In the genomic region with DNA sequence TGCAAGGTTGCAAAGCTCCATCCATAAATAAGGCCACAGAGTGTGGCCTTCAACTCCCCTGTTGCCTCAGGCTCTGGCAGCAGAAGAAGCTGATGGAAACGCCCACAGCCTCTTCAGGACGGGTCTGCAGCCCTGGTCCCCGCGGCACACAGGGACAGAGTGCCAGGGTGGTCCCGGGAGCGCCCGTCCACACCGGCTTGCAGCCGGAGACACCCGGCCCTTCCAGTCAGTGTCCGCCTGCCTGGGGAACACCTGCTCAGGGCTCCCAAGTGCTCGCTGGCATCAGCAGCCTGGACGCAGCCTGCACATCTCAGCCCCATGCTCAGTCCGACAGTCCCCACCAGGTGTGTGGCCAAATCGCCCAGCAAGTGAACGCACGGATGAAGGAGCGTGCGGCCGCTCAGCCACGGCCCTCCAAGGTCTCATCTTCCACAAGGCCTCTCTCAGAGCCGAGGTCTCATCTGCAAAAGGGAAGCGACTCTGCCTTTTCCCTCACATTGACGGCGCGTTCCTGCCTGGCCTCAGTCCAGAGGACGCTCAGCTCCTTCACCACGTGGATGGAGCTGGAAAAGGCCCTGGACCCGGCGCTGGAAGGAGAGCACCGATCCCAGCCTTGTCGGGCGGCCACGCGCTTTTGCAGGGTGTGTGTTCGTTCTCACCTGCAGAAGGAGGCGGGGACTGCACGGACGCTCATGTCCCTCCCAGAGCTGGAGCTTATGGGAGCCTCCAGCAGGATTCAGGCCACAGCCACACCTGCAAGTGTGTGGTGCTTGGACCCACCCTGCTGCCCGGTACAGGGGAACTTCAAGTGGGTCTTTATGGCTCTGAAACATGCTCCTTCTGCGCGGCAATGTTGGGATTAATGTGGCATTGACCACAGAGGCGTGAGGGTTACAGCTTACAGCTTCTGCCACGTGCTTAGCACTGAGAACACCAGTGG, we compare ENCODE assay signal across 23 cellular contexts.
DNase-seq lines count a peak whose midpoint lies in the region; ATAC-seq and TF ChIP-seq lines count a peak whose summit lies in the region.
"Had no signal": no experiment of that assay in that cellular context is flagged by ENCODE, and none has a peak within 500 bp of the region (broad histone marks: within the 10 kb centered on the region; RNA-seq: fewer than 3 reads in every experiment).

No MANE protein-coding gene starts in this region.

- H3K4me3 ChIP-seq in mammary epithelial cell (replicated peaks in 1 of 3; ENCODE audit: insufficient read depth in 1 of 3, low read depth in 2 of 3, low read length in 3 of 3) = no peak overlapping the region
- H3K4me3 ChIP-seq: thoracic aorta had no signal

- DNase-seq in activated gamma-delta T cell treated with Interleukin-2 at 50 U/mL for 16 hours = peak; percentile 1
- no peak for DNase-seq in activated gamma-delta T cell (lab: John Stamatoyannopoulos, UW)
- peak; percentile 83 for DNase-seq in chondrocyte (ENCODE audit: low spot score)
- peak; percentile 34 for DNase-seq in natural killer cell treated with Interleukin-12 subunit alpha and Interleukin-12 subunit beta and Interleukin-15 and Interleukin-18, amount 100 ng/mL, for 72 hours (ENCODE audit: low spot score)
- peak; percentile 56 for DNase-seq in type B pancreatic cell (ENCODE audit: extremely low spot score, unreplicated experiment)
- DNase-seq in mammary epithelial cell = no peak
- DNase-seq: ACHN; activated CD4-positive, alpha-beta T cell treated with anti-CD3 and anti-CD28 coated beads, Interleukin-2, amount 10 ng/mL, durations not matched to agents 7 days and 5 days; activated naive CD8-positive, alpha-beta T cell treated with anti-CD3 and anti-CD28 coated beads, Interleukin-2, amount 50 U/mL, for 24 hours; activated T-cell treated with anti-CD3 and anti-CD28 coated beads, Interleukin-2, amount 50 U/mL, for 4 hours; dermis blood vessel endothelial cell; DMS79 treated with DMSO at 0.1 percent for 48 hours; erythroblast; MV-4-11; NCI-H187 treated with DMSO at 0.1 percent for 48 hours; NCI-H345; small intestine; stimulated activated CD4-positive, alpha-beta T cell treated with anti-CD3 and anti-CD28 coated beads, Interleukin-4, amount 100 ng/mL, for 24 hours had no signal

- no peaks in the 10 kb centered on the region for H3K4me1 ChIP-seq in mammary epithelial cell (ENCODE audit: insufficient read depth, low read length)

- in situ Hi-C loops in mammary epithelial cell (cut with MboI; ENCODE audit: low sequenced_read_pairs in 2 of 2) = no loop called here

- no peak overlapping the region for H3K27ac ChIP-seq in mammary epithelial cell (ENCODE audit: insufficient read depth, low read depth, low read length)
- H3K27ac ChIP-seq: C4-2B, RWPE1, thoracic aorta had no signal

- H3K4me1 Mint-ChIP-seq in chondrocyte (ENCODE audit: low read depth) = no peaks in the 10 kb centered on the region
- H3K4me1 Mint-ChIP-seq in natural killer cell treated with Interleukin-12 subunit alpha and Interleukin-12 subunit beta and Interleukin-15 and Interleukin-18, amount 100 ng/mL, for 72 hours (ENCODE audit: low read depth in 2 of 2) = peaks cover 15 to 16% of the 10 kb centered on the region in 2 donors
- H3K4me1 Mint-ChIP-seq in type B pancreatic cell (ENCODE audit: unreplicated experiment) = peaks cover under 1% of the 10 kb centered on the region
- H3K4me1 Mint-ChIP-seq: activated CD4-positive, alpha-beta T cell treated with anti-CD3 and anti-CD28 coated beads, Interleukin-2, amount 10 ng/mL, durations not matched to agents 7 days and 5 days; activated naive CD8-positive, alpha-beta T cell treated with anti-CD3 and anti-CD28 coated beads, Interleukin-2, amount 50 U/mL, for 24 hours had no signal

- H3K79me2 ChIP-seq in mammary epithelial cell (ENCODE audit: insufficient read depth, low read length) = no peaks in the 10 kb centered on the region

- no TSS peak for BruUV-seq in mammary epithelial cell (replicated peaks; lab: Mats Ljungman, UMichigan)

- no peak overlapping the region for H2AFZ ChIP-seq in mammary epithelial cell (ENCODE audit: low read depth, low read length)

- no peak overlapping the region for H3K4me2 ChIP-seq in mammary epithelial cell (ENCODE audit: insufficient read depth, low read depth, low read length)

- H3K9ac ChIP-seq in mammary epithelial cell (ENCODE audit: insufficient read depth, low read length) = no peak overlapping the region

- intact Hi-C loops in mammary epithelial cell (cut with micrococcal nuclease) = no loop called here

- no peaks in the 10 kb centered on the region for H4K20me1 ChIP-seq in mammary epithelial cell (ENCODE audit: insufficient read depth, low read length)

- H3K27me3 Mint-ChIP-seq in chondrocyte (ENCODE audit: low read depth) (peaks cover 40% of the 10 kb centered on the region), type B pancreatic cell (peaks cover 13% of the 10 kb centered on the region)
- peaks cover 16 to 27% of the 10 kb centered on the region in 2 donors for H3K27me3 Mint-ChIP-seq in natural killer cell treated with Interleukin-12 subunit alpha and Interleukin-12 subunit beta and Interleukin-15 and Interleukin-18, amount 100 ng/mL, for 72 hours

- WGBS in mammary epithelial cell (ENCODE audit: low coverage, missing lambda C conversion rate) = 86% methylated on average over 33 of the region's 44 CpGs

- ATAC-seq in natural killer cell treated with Interleukin-12 subunit alpha and Interleukin-12 subunit beta and Interleukin-15 and Interleukin-18, amount 100 ng/mL, for 72 hours = no peak
- no peak for ATAC-seq in GM18517 (IDR thresholded peaks at IDR 0.05; ENCODE audit: unreplicated experiment)
- no peak for ATAC-seq in HG03135 (IDR thresholded peaks at IDR 0.05; ENCODE audit: unreplicated experiment)
- ATAC-seq: activated naive CD8-positive, alpha-beta T cell treated with anti-CD3 and anti-CD28 coated beads, Interleukin-2, amount 50 U/mL, for 24 hours; activated T-cell treated with anti-CD3 and anti-CD28 coated beads, Interleukin-2, amount 50 U/mL, for 4 hours had no signal

- H3K27me3 ChIP-seq in mammary epithelial cell (ENCODE audit: insufficient read depth, low read length) = no peaks in the 10 kb centered on the region

- H3K9me3 Mint-ChIP-seq in chondrocyte (ENCODE audit: low read depth) (peaks cover 4% of the 10 kb centered on the region), type B pancreatic cell (no peaks in the 10 kb centered on the region)
- no peaks in the 10 kb centered on the region for H3K9me3 Mint-ChIP-seq in natural killer cell treated with Interleukin-12 subunit alpha and Interleukin-12 subunit beta and Interleukin-15 and Interleukin-18, amount 100 ng/mL, for 72 hours
- H3K9me3 Mint-ChIP-seq: activated CD4-positive, alpha-beta T cell treated with anti-CD3 and anti-CD28 coated beads, Interleukin-2, amount 10 ng/mL, durations not matched to agents 7 days and 5 days; activated T-cell treated with anti-CD3 and anti-CD28 coated beads, Interleukin-2, amount 50 U/mL, for 4 hours had no signal

- CTCF ChIA-PET in mammary epithelial cell (lab: Charles Lee; ENCODE audit: low non-redundant PET) = no interaction called here

- dilution Hi-C loops in mammary epithelial cell (cut with HindIII; ENCODE audit: low sequenced_read_pairs) = loop anchor here (5.0 to 25.0 kb wide), 2 partner anchors 43 to 273 kb away; no protein-coding TSS in a partner anchor

- H3K4me3 Mint-ChIP-seq in chondrocyte (ENCODE audit: unreplicated experiment) (no peak overlapping the region), type B pancreatic cell (no peak overlapping the region)
- no peak overlapping the region for H3K4me3 Mint-ChIP-seq in natural killer cell treated with Interleukin-12 subunit alpha and Interleukin-12 subunit beta and Interleukin-15 and Interleukin-18, amount 100 ng/mL, for 72 hours
- H3K4me3 Mint-ChIP-seq: activated CD4-positive, alpha-beta T cell treated with anti-CD3 and anti-CD28 coated beads, Interleukin-2, amount 10 ng/mL, durations not matched to agents 7 days and 5 days; activated naive CD8-positive, alpha-beta T cell treated with anti-CD3 and anti-CD28 coated beads, Interleukin-2, amount 50 U/mL, for 24 hours; activated T-cell treated with anti-CD3 and anti-CD28 coated beads, Interleukin-2, amount 50 U/mL, for 4 hours had no signal

- TF ChIP-seq CTCF in chondrocyte (IDR thresholded peaks at IDR 0.05) (no peak), type B pancreatic cell (conservative IDR thresholded peaks at IDR 0.05) (no peak), mammary epithelial cell (conservative IDR thresholded peaks at IDR 0.05 in 1 of 2, IDR thresholded peaks at IDR 0.05 in 1 of 2; ENCODE audit: extremely low read depth in 1 of 2, insufficient read depth in 1 of 2, low read depth in 1 of 2, low read length in 2 of 2) (no peak)

- no peak overlapping the region for H3K27ac Mint-ChIP-seq in chondrocyte (ENCODE audit: unreplicated experiment)
- H3K27ac Mint-ChIP-seq in natural killer cell treated with Interleukin-12 subunit alpha and Interleukin-12 subunit beta and Interleukin-15 and Interleukin-18, amount 100 ng/mL, for 72 hours = no peak overlapping the region
- H3K27ac Mint-ChIP-seq in type B pancreatic cell = no peak overlapping the region
- H3K27ac Mint-ChIP-seq: activated CD4-positive, alpha-beta T cell treated with anti-CD3 and anti-CD28 coated beads, Interleukin-2, amount 10 ng/mL, durations not matched to agents 7 days and 5 days; activated naive CD8-positive, alpha-beta T cell treated with anti-CD3 and anti-CD28 coated beads, Interleukin-2, amount 50 U/mL, for 24 hours had no signal

- no peaks in the 10 kb centered on the region for H3K36me3 ChIP-seq in mammary epithelial cell (ENCODE audit: insufficient read depth, low read length)
- H3K36me3 ChIP-seq: thoracic aorta had no signal

- H3K9me3 ChIP-seq in mammary epithelial cell (replicated peaks; ENCODE audit: insufficient read depth, low read length) = no peaks in the 10 kb centered on the region
- H3K9me3 ChIP-seq: thoracic aorta had no signal

- H3K36me3 Mint-ChIP-seq in chondrocyte (ENCODE audit: low read depth) (no peaks in the 10 kb centered on the region), type B pancreatic cell (no peaks in the 10 kb centered on the region)
- peaks cover 6% of the 10 kb centered on the region for H3K36me3 Mint-ChIP-seq in natural killer cell treated with Interleukin-12 subunit alpha and Interleukin-12 subunit beta and Interleukin-15 and Interleukin-18, amount 100 ng/mL, for 72 hours

Comparison
In these comparisons a context has a peak if more than half of its experiments do, and no peak if none do; other contexts are left out.
1. DNase-seq: peak in activated gamma-delta T cell treated with Interleukin-2 at 50 U/mL for 16 hours (single experiment), chondrocyte (single experiment), natural killer cell treated with Interleukin-12 subunit alpha and Interleukin-12 subunit beta and Interleukin-15 and Interleukin-18, amount 100 ng/mL, for 72 hours (single experiment) and type B pancreatic cell (single experiment); none in activated gamma-delta T cell (single experiment) and mammary epithelial cell (single experiment).